Comparison of ENCODE assay signal across 9 cellular contexts in genomic region chr11:27718853-27719574, GRCh38. TPM values are rescaled to one million over a fixed set of nuclear protein-coding genes. Genes with fewer than 3 reads are reported as not detected.
DNase-seq lines count a peak whose midpoint lies in the region; ATAC-seq and TF ChIP-seq lines count a peak whose summit lies in the region.
"Had no signal": no experiment of that assay in that cellular context is flagged by ENCODE, and none has a peak within 500 bp of the region (broad histone marks: within the 10 kb centered on the region; RNA-seq: fewer than 3 reads in every experiment).

No MANE protein-coding gene starts in this region.

- ATAC-seq in GM18858 (IDR thresholded peaks at IDR 0.05; ENCODE audit: unreplicated experiment) (no peak), GM21723 (IDR thresholded peaks at IDR 0.05; ENCODE audit: unreplicated experiment) (no peak), GM21619 (IDR thresholded peaks at IDR 0.05; ENCODE audit: unreplicated experiment) (no peak)

- H3K27me3 ChIP-seq in neuron (ENCODE audit: insufficient read depth, low read length), result peaks cover 42% of the 10 kb centered on the region

- TF ChIP-seq CTCF in epithelial cell of proximal tubule (conservative IDR thresholded peaks at IDR 0.05; ENCODE audit: low read depth, low read length), result no peak

- peaks cover 16% of the 10 kb centered on the region for H3K4me1 ChIP-seq in neuron (ENCODE audit: insufficient read depth, low read length)

- H3K9me3 ChIP-seq in neuron (ENCODE audit: low read length), result no peaks in the 10 kb centered on the region

- H2AFZ ChIP-seq in neuron (ENCODE audit: low read depth, low read length), result peak overlapping the region; percentile 83

- H3K36me3 ChIP-seq in neuron (ENCODE audit: insufficient read depth, low read length), result no peaks in the 10 kb centered on the region

- H3K4me3 ChIP-seq in epithelial cell of proximal tubule (ENCODE audit: low read depth, low read length) (peak overlapping the region; percentile 64), neuron (ENCODE audit: low read length) (peak overlapping the region; percentile 75)

- DNase-seq in D341Med (ENCODE audit: low spot score) (peak; percentile 64), NCI-H774 (lab: John Stamatoyannopoulos, UW) (peak; percentile 69), epithelial cell of proximal tubule (ENCODE audit: low read depth) (no peak), GF-D8 (lab: John Stamatoyannopoulos, UW) (no peak)
- DNase-seq: activated naive CD8-positive, alpha-beta T cell treated with anti-CD3 and anti-CD28 coated beads, Interleukin-2, amount 10 ng/mL, durations not matched to agents 7 days and 5 days had no signal

RNA-seq across cellular contexts. Expression of gene BDNF, which starts 18.8 kb away (rescaled TPM):
- 5.8 and 9.5 TPM in 2 replicates for total RNA-seq in epithelial cell of proximal tubule
- total RNA-seq: activated naive CD8-positive, alpha-beta T cell treated with anti-CD3 and anti-CD28 coated beads, Interleukin-2, amount 10 ng/mL, durations not matched to agents 7 days and 5 days had no signal

Comparison
In these comparisons a context has a peak if more than half of its experiments do, and no peak if none do; other contexts are left out.
1. DNase-seq: peak in D341Med (single experiment) and NCI-H774 (single experiment); none in epithelial cell of proximal tubule (single experiment) and GF-D8 (single experiment).